Comparison of ENCODE assay signal across 7 cellular contexts in genomic region chr17:7323731-7324437, GRCh38. TPM values are rescaled to one million over a fixed set of nuclear protein-coding genes. Genes with fewer than 3 reads are reported as not detected.
DNase-seq lines count a peak whose midpoint lies in the region; FAIRE-seq and TF ChIP-seq lines count a peak whose summit lies in the region.
"Had no signal": no experiment of that assay in that cellular context is flagged by ENCODE, and none has a peak within 500 bp of the region (broad histone marks: within the 10 kb centered on the region; RNA-seq: fewer than 3 reads in every experiment).

No MANE protein-coding gene starts in this region.

- DNase-seq in GM12864 (ENCODE audit: low read depth) (no peak), frontal cortex (ENCODE audit: low spot score in 2 of 2) (peak; percentile 51 to 69), NCI-H345 (lab: John Stamatoyannopoulos, UW) (no peak), KG1 (lab: John Stamatoyannopoulos, UW) (no peak)
- DNase-seq in activated CD4-positive, alpha-beta T cell treated with anti-CD3 and anti-CD28 coated beads for 24 hours (ENCODE audit: low read depth in 2 of 2), result peak; percentile 49 to 56
- peak; percentile 49 for DNase-seq in stimulated activated CD8-positive, alpha-beta memory T cell treated with anti-CD3 and anti-CD28 coated beads, Interleukin-12 subunit alpha, Interleukin-12 subunit beta, amount 100 ng/mL, for 1 hour (ENCODE audit: low read depth)

- peak; percentile 99 for TF ChIP-seq CTCF in GM12864 (IDR thresholded peaks at IDR 0.05; ENCODE audit: low read depth, low read length, missing control alignments)

- no peak overlapping the region for H3K4me3 ChIP-seq in GM12864 (ENCODE audit: low read depth, low read length)

- FAIRE-seq in frontal cortex (lab: Jason Lieb, UNC), result no peak

RNA-seq across cellular contexts. Expression of gene NEURL4, which starts 5.3 kb away (rescaled TPM):
- total RNA-seq in frontal cortex, result 44.8 TPM

RNA-seq across cellular contexts. Expression of gene GPS2, which starts 8.7 kb away (rescaled TPM):
- total RNA-seq in frontal cortex, result 35.5 TPM

RNA-seq across cellular contexts. Expression of gene ACAP1, which starts 12.4 kb away (rescaled TPM):
- 0.41 TPM for total RNA-seq in frontal cortex
- total RNA-seq: LHCN-M2 had no signal

RNA-seq across cellular contexts. Expression of gene EIF5A, which starts 16.5 kb away (rescaled TPM):
- 208 TPM for total RNA-seq in frontal cortex

RNA-seq across cellular contexts. Expression of gene KCTD11, which starts 28.1 kb away (rescaled TPM):
- total RNA-seq in frontal cortex, result 3.3 TPM

Comparison
In these comparisons a context has a peak if more than half of its experiments do, and no peak if none do; other contexts are left out.
1. DNase-seq: peak in activated CD4-positive, alpha-beta T cell treated with anti-CD3 and anti-CD28 coated beads for 24 hours (2 of 2), frontal cortex (2 of 2) and stimulated activated CD8-positive, alpha-beta memory T cell treated with anti-CD3 and anti-CD28 coated beads, Interleukin-12 subunit alpha, Interleukin-12 subunit beta, amount 100 ng/mL, for 1 hour (single experiment); none in GM12864 (single experiment), NCI-H345 (single experiment) and KG1 (single experiment).